Comparison of ENCODE assay signal across 35 cellular contexts in genomic region chr15:41817327-41817726, GRCh38. TPM values are rescaled to one million over a fixed set of nuclear protein-coding genes. Genes with fewer than 3 reads are reported as not detected.
DNase-seq lines count a peak whose midpoint lies in the region; ATAC-seq and TF ChIP-seq lines count a peak whose summit lies in the region.
"Had no signal": no experiment of that assay in that cellular context is flagged by ENCODE, and none has a peak within 500 bp of the region (broad histone marks: within the 10 kb centered on the region; RNA-seq: fewer than 3 reads in every experiment).

No MANE protein-coding gene starts in this region.

- CTCF ChIA-PET in HEK293 (lab: Yijun Ruan, JAX): interaction anchor here (0.5 to 0.9 kb wide), 3 partner anchors 9 to 33 kb away, joined by 3 to 4 read pairs (median 3); no protein-coding TSS in a partner anchor

- H3K36me3 ChIP-seq in HEK293 (ENCODE audit: control insufficient read depth in 2 of 2, insufficient read depth in 1 of 2, low read length in 2 of 2) (peaks cover 0 to 52% of the 10 kb centered on the region in 2 experiments; a peak in 1 of 3 replicates), spleen (peaks cover 0 to 100% (median 80%) of the 10 kb centered on the region in 6 donors)

- H3K4me3 Mint-ChIP-seq in stimulated activated effector memory CD8-positive, alpha-beta T cell treated with anti-CD3 and anti-CD28 coated beads, Interleukin-12 subunit alpha, Interleukin-12 subunit beta, amount 100 ng/mL, for 72 hours: no peak overlapping the region
- H3K4me3 Mint-ChIP-seq: B cell; CD14-positive monocyte; CD4-positive, alpha-beta memory T cell; CD4-positive, alpha-beta T cell; CD4-positive, CD25-positive, alpha-beta regulatory T cell; CD8-positive, alpha-beta memory T cell; CD8-positive, alpha-beta T cell had no signal

- ATAC-seq in Right ventricle myocardium inferior (no peak), Right ventricle myocardium superior (ENCODE audit: poor library complexity) (no peak), GM18502 (IDR thresholded peaks at IDR 0.05; ENCODE audit: poor library complexity, unreplicated experiment) (no peak)
- no peak for ATAC-seq in stimulated activated effector memory CD8-positive, alpha-beta T cell treated with anti-CD3 and anti-CD28 coated beads, Interleukin-12 subunit alpha, Interleukin-12 subunit beta, amount 100 ng/mL, for 72 hours
- ATAC-seq: A549; CD8-positive, alpha-beta T cell had no signal

- no peak overlapping the region for H3K4me3 ChIP-seq in HEK293 (ENCODE audit: low read depth, low read length)
- no peak overlapping the region for H3K4me3 ChIP-seq in spleen
- H3K4me3 ChIP-seq: A549; BLaER1; BLaER1 treated with 17β-estradiol and CSF1 and Interleukin-3, amounts not matched to agents 10 nM and 100 nM had no signal

- H3K27ac ChIP-seq in HEK293 (ENCODE audit: extremely low read depth, low read depth, low read length) (no peak overlapping the region), spleen (no peak overlapping the region)
- H3K27ac ChIP-seq: 22Rv1; A549; BLaER1; BLaER1 treated with 17β-estradiol and CSF1 and Interleukin-3, amounts not matched to agents 10 nM and 100 nM; C4-2B had no signal

- H3K4me1 ChIP-seq in HEK293 (ENCODE audit: control insufficient read depth, insufficient read depth, low read length): no peaks in the 10 kb centered on the region
- H3K4me1 ChIP-seq in spleen: no peaks in the 10 kb centered on the region
- H3K4me1 ChIP-seq: A549, BE2C, Caco-2 had no signal

- H3K9me3 ChIP-seq in HEK293 (ENCODE audit: control insufficient read depth, insufficient read depth, low read depth, low read length): no peaks in the 10 kb centered on the region
- no peaks in the 10 kb centered on the region for H3K9me3 ChIP-seq in spleen
- H3K9me3 ChIP-seq: A549; BE2C; BLaER1; BLaER1 treated with 17β-estradiol and CSF1 and Interleukin-3, amounts not matched to agents 10 nM and 100 nM; Caco-2 had no signal

- peak overlapping the region; percentile 79 for H3K27ac Mint-ChIP-seq in stimulated activated effector memory CD8-positive, alpha-beta T cell treated with anti-CD3 and anti-CD28 coated beads, Interleukin-12 subunit alpha, Interleukin-12 subunit beta, amount 100 ng/mL, for 72 hours
- H3K27ac Mint-ChIP-seq: B cell; CD4-positive, alpha-beta T cell had no signal

- 92 to 99% (median 94%) methylated on average over 7 to 14 of the region's 14 CpGs for WGBS in spleen, 5 donors

- POLR2A ChIA-PET in HEK293 (lab: Yijun Ruan, JAX): no interaction called here

- H3K9me3 Mint-ChIP-seq in stimulated activated effector memory CD8-positive, alpha-beta T cell treated with anti-CD3 and anti-CD28 coated beads, Interleukin-12 subunit alpha, Interleukin-12 subunit beta, amount 100 ng/mL, for 72 hours: no peaks in the 10 kb centered on the region
- H3K9me3 Mint-ChIP-seq: CD4-positive, alpha-beta memory T cell; CD4-positive, alpha-beta T cell; CD4-positive, CD25-positive, alpha-beta regulatory T cell; CD8-positive, alpha-beta memory T cell; CD8-positive, alpha-beta T cell had no signal

- no peak for TF ChIP-seq CTCF in HEK293 (tag by site-specific recombination; IDR thresholded peaks at IDR 0.05)
- no peak for TF ChIP-seq CTCF in spleen (IDR thresholded peaks at IDR 0.05 in 8 of 11, conservative IDR thresholded peaks at IDR 0.05 in 3 of 11)

- H3K27me3 ChIP-seq in spleen (replicated peaks in 1 of 7): no peaks in the 10 kb centered on the region
- H3K27me3 ChIP-seq: BE2C; BLaER1; BLaER1 treated with 17β-estradiol and CSF1 and Interleukin-3, amounts not matched to agents 10 nM and 100 nM had no signal

- intact Hi-C loops in Right ventricle myocardium inferior (cut with DNase I) (no loop called here), Right ventricle myocardium superior (cut with DNase I) (no loop called here), spleen (cut with DNase I; ENCODE audit: low total_unique reads) (loop anchor here (10.0 kb wide), 1 partner anchor 87 kb away; no protein-coding TSS in a partner anchor)

- H3K36me3 Mint-ChIP-seq in stimulated activated effector memory CD8-positive, alpha-beta T cell treated with anti-CD3 and anti-CD28 coated beads, Interleukin-12 subunit alpha, Interleukin-12 subunit beta, amount 100 ng/mL, for 72 hours: peaks cover 28% of the 10 kb centered on the region

- DNase-seq in Right ventricle myocardium inferior (ENCODE audit: missing footprints) (peak; percentile 32), Right ventricle myocardium superior (no peak), spleen (peak; percentile 47), cortex of kidney (lab: John Stamatoyannopoulos, UW) (no peak), NCI-H345 (lab: John Stamatoyannopoulos, UW) (no peak)
- DNase-seq in stimulated activated effector memory CD8-positive, alpha-beta T cell treated with anti-CD3 and anti-CD28 coated beads, Interleukin-12 subunit alpha, Interleukin-12 subunit beta, amount 100 ng/mL, for 72 hours (ENCODE audit: low spot score in 2 of 2): no peak
- DNase-seq: 8988T; ACHN; AML-193; BE2C; C1 segment of cervical spinal cord; Caco-2; Calu3; CD4-positive, alpha-beta memory T cell; CD4-positive, alpha-beta T cell; CD4-positive, CD25-positive, alpha-beta regulatory T cell; COR-L47; DMS 273 treated with DMSO at 0.1 percent for 48 hours; DMS153; DMS53; DMS79; DMS79 treated with DMSO at 0.1 percent for 48 hours; DND-41; EL had no signal

- no peak for TF ChIP-seq POLR2A in spleen (IDR thresholded peaks at IDR 0.05)

- H3K4me1 Mint-ChIP-seq in stimulated activated effector memory CD8-positive, alpha-beta T cell treated with anti-CD3 and anti-CD28 coated beads, Interleukin-12 subunit alpha, Interleukin-12 subunit beta, amount 100 ng/mL, for 72 hours: no peaks in the 10 kb centered on the region
- H3K4me1 Mint-ChIP-seq: B cell; CD14-positive monocyte; CD8-positive, alpha-beta memory T cell had no signal

TF ChIP-seq in HEK293, 187 proteins besides CTCF, POLR2A, EP300 and RAD21:
- TF ChIP-seq SCRT1 (tag by site-specific recombination; IDR thresholded peaks at IDR 0.05; ENCODE audit: borderline replicate concordance) (no peak), KLF1 (tag by site-specific recombination; IDR thresholded peaks at IDR 0.05) (peak; percentile 86)

RNA-seq across cellular contexts. Expression of gene JMJD7, which starts 10.6 kb away (rescaled TPM):
- total RNA-seq in Right ventricle myocardium inferior (12.6 TPM), Right ventricle myocardium superior (14.3 TPM), spleen (10 to 100 TPM in 5 of 7 donors, 1 to 10 TPM in 2; 3.2 to 20.1 (median 13.0) TPM)
- polyA plus RNA-seq in spleen: 10 to 100 TPM in 1 of 3 donors, 1 to 10 TPM in 2; 5.2 to 10.9 (median 8.6) TPM

RNA-seq across cellular contexts. Expression of gene PLA2G4B, which starts 21.3 kb away (rescaled TPM):
- 5.8 TPM for total RNA-seq in Right ventricle myocardium inferior
- total RNA-seq in Right ventricle myocardium superior: 3.6 TPM
- total RNA-seq in spleen: 10 to 100 TPM in 4 of 7 donors, 1 to 10 TPM in 3; 4.0 to 14.4 (median 10.2) TPM
- 10 to 100 TPM; 10.6 to 20.8 (median 18.5) TPM for polyA plus RNA-seq in spleen

RNA-seq across cellular contexts. Expression of gene MAPKBP1, which starts 43.0 kb away (rescaled TPM):
- 14.4 TPM for total RNA-seq in Right ventricle myocardium inferior
- 15.1 TPM for total RNA-seq in Right ventricle myocardium superior
- 10 to 100 TPM; 19.9 to 44.5 (median 37.4) TPM for total RNA-seq in spleen
- polyA plus RNA-seq in spleen: 10 to 100 TPM in 2 of 3 donors, 1 to 10 TPM in 1; 2.4 to 16.6 (median 12.5) TPM

Comparison
In these comparisons a context has a peak if more than half of its experiments do, and no peak if none do; other contexts are left out.
1. DNase-seq: peak in Right ventricle myocardium inferior (single experiment) and spleen (single experiment); none in Right ventricle myocardium superior (single experiment), stimulated activated effector memory CD8-positive, alpha-beta T cell treated with anti-CD3 and anti-CD28 coated beads, Interleukin-12 subunit alpha, Interleukin-12 subunit beta, amount 100 ng/mL, for 72 hours (0 of 2), cortex of kidney (single experiment) and NCI-H345 (single experiment).